Comparison of ENCODE assay signal across 12 cellular contexts in genomic region chr9:137161558-137162483, GRCh38. TPM values are rescaled to one million over a fixed set of nuclear protein-coding genes. Genes with fewer than 3 reads are reported as not detected.
DNase-seq lines count a peak whose midpoint lies in the region; ATAC-seq and TF ChIP-seq lines count a peak whose summit lies in the region.
"Had no signal": no experiment of that assay in that cellular context is flagged by ENCODE, and none has a peak within 500 bp of the region (broad histone marks: within the 10 kb centered on the region; RNA-seq: fewer than 3 reads in every experiment).

No MANE protein-coding gene starts in this region.

- H3K27me3 ChIP-seq in HUES64 (ENCODE audit: insufficient read depth, low read length), result peaks cover 98% of the 10 kb centered on the region

- peak overlapping the region; percentile 52; the same call in 1 of the 2 replicates for H3K4me3 ChIP-seq in HUES64 (ENCODE audit: low read length)
- peak overlapping the region; percentile 33 for H3K4me3 ChIP-seq in coronary artery
- H3K4me3 ChIP-seq: colonic mucosa had no signal

- no peaks in the 10 kb centered on the region for H3K36me3 ChIP-seq in HUES64 (ENCODE audit: insufficient read depth, low read length)
- H3K36me3 ChIP-seq: colonic mucosa had no signal

- no peak overlapping the region for H3K9ac ChIP-seq in HUES64 (ENCODE audit: low read depth, low read length)

- H3K4me1 ChIP-seq in HUES64 (ENCODE audit: insufficient read depth, low read length), result no peaks in the 10 kb centered on the region

- no peak for ATAC-seq in effector memory CD8-positive, alpha-beta T cell (replicated peaks)

- no peaks in the 10 kb centered on the region for H3K9me3 ChIP-seq in HUES64 (ENCODE audit: insufficient read depth, low read depth, low read length)
- H3K9me3 ChIP-seq: colonic mucosa had no signal

- H3K27me3 Mint-ChIP-seq in nephron progenitor cell (ENCODE audit: low read depth, poor library complexity), result peaks cover 100% of the 10 kb centered on the region
- peaks cover 50 to 76% of the 10 kb centered on the region in 2 donors for H3K27me3 Mint-ChIP-seq in effector memory CD8-positive, alpha-beta T cell

- no peak overlapping the region for H3K27ac Mint-ChIP-seq in nephron progenitor cell
- no peak overlapping the region for H3K27ac Mint-ChIP-seq in effector memory CD8-positive, alpha-beta T cell
- H3K27ac Mint-ChIP-seq: activated T-helper 1 cell treated with anti-CD3 and anti-CD28 coated beads, Interleukin-12 subunit alpha, Interleukin-12 subunit beta, Interleukin-2, Interleukin-4 antibody, amounts not matched to agents 30 ng/mL and 10 ng/mL and 1 ng/mL, durations not matched to agents 14 hours and 24 hours and 36 hours had no signal

- no peak overlapping the region for H3K27ac ChIP-seq in HUES64 (ENCODE audit: low read depth, low read length)
- no peak overlapping the region for H3K27ac ChIP-seq in coronary artery
- H3K27ac ChIP-seq: colonic mucosa had no signal

- 42% methylated on average over 67 of the region's 71 CpGs for WGBS in HUES64

- no peaks in the 10 kb centered on the region for H3K36me3 Mint-ChIP-seq in nephron progenitor cell (ENCODE audit: low read depth)
- peaks cover 3% of the 10 kb centered on the region for H3K36me3 Mint-ChIP-seq in effector memory CD8-positive, alpha-beta T cell (ENCODE audit: insufficient read depth)

- no peak overlapping the region for H3K4me3 Mint-ChIP-seq in nephron progenitor cell
- H3K4me3 Mint-ChIP-seq in effector memory CD8-positive, alpha-beta T cell, result no peak overlapping the region
- H3K4me3 Mint-ChIP-seq: activated T-helper 1 cell treated with anti-CD3 and anti-CD28 coated beads, Interleukin-12 subunit alpha, Interleukin-12 subunit beta, Interleukin-2, Interleukin-4 antibody, amounts not matched to agents 30 ng/mL and 10 ng/mL and 1 ng/mL, durations not matched to agents 14 hours and 24 hours and 36 hours had no signal

- DNase-seq in NCI-H1417 (lab: John Stamatoyannopoulos, UW) (peak in 2 of 3 experiments; percentile 67 to 71), NCI-H1417 treated with DMSO at 0.1 percent for 48 hours (lab: John Stamatoyannopoulos, UW) (no peak), coronary artery (ENCODE audit: low spot score) (no peak), nephron progenitor cell (peak; percentile 34), T-helper 1 cell (no peak), Ammon's horn (ENCODE audit: low spot score) (no peak)
- DNase-seq in effector memory CD8-positive, alpha-beta T cell, result no peak
- DNase-seq: amniotic stem cell, NCI-H446 had no signal

- no peak for TF ChIP-seq CTCF in coronary artery (IDR thresholded peaks at IDR 0.05)
- no peak for TF ChIP-seq CTCF in nephron progenitor cell (IDR thresholded peaks at IDR 0.05)

- no peaks in the 10 kb centered on the region for H3K9me3 Mint-ChIP-seq in nephron progenitor cell
- H3K9me3 Mint-ChIP-seq in effector memory CD8-positive, alpha-beta T cell, result no peaks in the 10 kb centered on the region
- H3K9me3 Mint-ChIP-seq: activated T-helper 1 cell treated with anti-CD3 and anti-CD28 coated beads, Interleukin-12 subunit alpha, Interleukin-12 subunit beta, Interleukin-2, Interleukin-4 antibody, amounts not matched to agents 30 ng/mL and 10 ng/mL and 1 ng/mL, durations not matched to agents 14 hours and 24 hours and 36 hours had no signal

- H3K4me1 Mint-ChIP-seq in nephron progenitor cell, result no peaks in the 10 kb centered on the region
- H3K4me1 Mint-ChIP-seq in effector memory CD8-positive, alpha-beta T cell (ENCODE audit: low read depth in 2 of 2), result peaks cover 5 to 11% of the 10 kb centered on the region in 2 donors

RNA-seq across cellular contexts. Expression of gene LRRC26, which starts 8.0 kb away (rescaled TPM):
- polyA plus RNA-seq in HUES64 (2013, experiment 1 of 2), result 0.35 TPM
- not detected for polyA plus RNA-seq in HUES64 (2013, experiment 2 of 2)

RNA-seq across cellular contexts. Expression of gene TMEM210, which starts 10.0 kb away (rescaled TPM):
- not detected for polyA plus RNA-seq in HUES64 (2013, experiment 1 of 2)
- polyA plus RNA-seq in HUES64 (2013, experiment 2 of 2), result not detected

RNA-seq across cellular contexts. Expression of gene GRIN1, which starts 22.9 kb away (rescaled TPM):
- 0.55 TPM for polyA plus RNA-seq in HUES64 (2013, experiment 1 of 2)
- 0.51 TPM for polyA plus RNA-seq in HUES64 (2013, experiment 2 of 2)

RNA-seq across cellular contexts. Expression of gene ANAPC2, which starts 26.5 kb away (rescaled TPM):
- polyA plus RNA-seq in HUES64 (2013, experiment 1 of 2), result 21.6 TPM
- polyA plus RNA-seq in HUES64 (2013, experiment 2 of 2), result 17.9 TPM

RNA-seq across cellular contexts. Expression of gene SSNA1, which starts 26.7 kb away (rescaled TPM):
- polyA plus RNA-seq in HUES64 (2013, experiment 1 of 2), result 60.6 TPM
- 72.3 TPM for polyA plus RNA-seq in HUES64 (2013, experiment 2 of 2)

Comparison
In these comparisons a context has a peak if more than half of its experiments do, and no peak if none do; other contexts are left out.
1. DNase-seq: peak in NCI-H1417 (2 of 3) and nephron progenitor cell (single experiment); none in NCI-H1417 treated with DMSO at 0.1 percent for 48 hours (single experiment), coronary artery (single experiment), effector memory CD8-positive, alpha-beta T cell (0 of 3), T-helper 1 cell (0 of 5) and Ammon's horn (single experiment).